ENCODE assay signal across 8 cellular contexts in genomic region chr3:105866656-105867653, GRCh38. TPM values are rescaled to one million over a fixed set of nuclear protein-coding genes. Genes with fewer than 3 reads are reported as not detected.
DNase-seq lines count a peak whose midpoint lies in the region; ATAC-seq, FAIRE-seq and TF ChIP-seq lines count a peak whose summit lies in the region.

No MANE protein-coding gene starts in this region.

- peak overlapping the region; percentile 62 for H3K27ac ChIP-seq in OCI-LY7 (ENCODE audit: low read depth, low read length, poor library complexity, severe bottlenecking)
- H3K27ac ChIP-seq in colonic mucosa = peak overlapping the region; percentile 98
- H3K27ac ChIP-seq in muscle layer of duodenum (ENCODE audit: low read length) = peak overlapping the region; percentile 92

- CTCF ChIA-PET in activated naive CD4-positive, alpha-beta T cell treated with anti-CD3 and anti-CD28 coated beads for 36 hours (lab: Charles Lee) = no interaction called here
- CTCF ChIA-PET in OCI-LY7 (lab: Charles Lee; ENCODE audit: unreplicated experiment) = interaction anchor here (1.2 kb wide), 1 partner anchor 30 kb away, joined by 4 read pairs; no protein-coding TSS in a partner anchor

- H3K4me3 ChIP-seq in OCI-LY7 (ENCODE audit: low read depth, low read length, poor library complexity, severe bottlenecking) (peak overlapping the region; percentile 98), colonic mucosa (peak overlapping the region; percentile 94), muscle layer of duodenum (ENCODE audit: low read depth in 1 of 2, low read length in 2 of 2) (peak overlapping the region; percentile 88 to 96)

- H3K9me3 Mint-ChIP-seq in activated naive CD4-positive, alpha-beta T cell treated with anti-CD3 and anti-CD28 coated beads for 36 hours = no peaks in the 10 kb centered on the region

- H3K27me3 ChIP-seq in colonic mucosa (no peaks in the 10 kb centered on the region), muscle layer of duodenum (ENCODE audit: low read depth, low read length) (no peaks in the 10 kb centered on the region)

- peaks cover 37% of the 10 kb centered on the region for H3K36me3 Mint-ChIP-seq in activated naive CD4-positive, alpha-beta T cell treated with anti-CD3 and anti-CD28 coated beads for 36 hours (ENCODE audit: low read depth)

- peak overlapping the region; percentile 93 for H3K27ac Mint-ChIP-seq in activated naive CD4-positive, alpha-beta T cell treated with anti-CD3 and anti-CD28 coated beads for 36 hours

- DNase-seq in activated naive CD4-positive, alpha-beta T cell treated with anti-CD3 and anti-CD28 coated beads for 36 hours = peak; percentile 34
- DNase-seq in activated naive CD4-positive, alpha-beta T cell treated with anti-CD3 and anti-CD28 coated beads, Interleukin-2, amount 50 U/mL, for 16 hours = no peak
- DNase-seq in OCI-LY7 (ENCODE audit: low spot score) = peak; percentile 35
- DNase-seq in colonic mucosa = peak; percentile 24
- no peak for DNase-seq in frontal cortex (ENCODE audit: low spot score in 2 of 2)
- DNase-seq in SW 1271 (lab: John Stamatoyannopoulos, UW) = no peak

- peaks cover 32% of the 10 kb centered on the region for H3K36me3 ChIP-seq in OCI-LY7 (ENCODE audit: insufficient read depth, low read length)
- H3K36me3 ChIP-seq in colonic mucosa = no peaks in the 10 kb centered on the region
- peaks cover 16 to 30% of the 10 kb centered on the region in 2 donors for H3K36me3 ChIP-seq in muscle layer of duodenum (ENCODE audit: control insufficient read depth in 1 of 2, insufficient read depth in 2 of 2, low read length in 2 of 2)

- TF ChIP-seq CTCF in OCI-LY7 (conservative IDR thresholded peaks at IDR 0.05; ENCODE audit: low read length) = no peak
- no peak for TF ChIP-seq CTCF in colonic mucosa (IDR thresholded peaks at IDR 0.05)

- intact Hi-C loops in activated naive CD4-positive, alpha-beta T cell treated with anti-CD3 and anti-CD28 coated beads for 36 hours (cut with micrococcal nuclease) = loop anchor here (1.0 to 2.0 kb wide), 8 partner anchors 37 to 558 kb away; no protein-coding TSS in a partner anchor
- intact Hi-C loops in OCI-LY7 (cut with micrococcal nuclease; ENCODE audit: unreplicated experiment) (loop anchor here (2.0 to 5.0 kb wide), 6 partner anchors 30 to 500 kb away; partner anchors contain the start of gene ALCAM), colonic mucosa (cut with DNase I) (loop anchor here (10.0 kb wide), 1 partner anchor 122 kb away; no protein-coding TSS in a partner anchor)

- H3K9ac ChIP-seq in colonic mucosa (ENCODE audit: low read depth in 2 of 2, low read length in 2 of 2) = peak overlapping the region; percentile 48 to 97

- peak overlapping the region; percentile 72; the same call in 1 of the 2 replicates for H2AFZ ChIP-seq in OCI-LY7 (ENCODE audit: low read length)

- POLR2A ChIA-PET in OCI-LY7 (lab: Charles Lee) = interaction anchor here (0.6 to 5.4 kb wide), 12 partner anchors 9 to 479 kb away, joined by 3 to 54 read pairs (median 4); no protein-coding TSS in a partner anchor

- H4K20me1 ChIP-seq in OCI-LY7 (ENCODE audit: insufficient read depth, low read length) = no peaks in the 10 kb centered on the region

- ATAC-seq in HG02588 (IDR thresholded peaks at IDR 0.05; ENCODE audit: unreplicated experiment) = peak; percentile 20

- BruUV-seq in OCI-LY7 (replicated peaks; lab: Mats Ljungman, UMichigan) = no TSS peak

- H3K4me3 Mint-ChIP-seq in activated naive CD4-positive, alpha-beta T cell treated with anti-CD3 and anti-CD28 coated beads for 36 hours = peak overlapping the region; percentile 94

- no peaks in the 10 kb centered on the region for H3K9me2 ChIP-seq in OCI-LY7 (ENCODE audit: insufficient read depth, low read length)

- H3K9me3 ChIP-seq in OCI-LY7 (ENCODE audit: low read length) = no peaks in the 10 kb centered on the region
- H3K9me3 ChIP-seq in colonic mucosa = no peaks in the 10 kb centered on the region
- no peaks in the 10 kb centered on the region for H3K9me3 ChIP-seq in muscle layer of duodenum (ENCODE audit: control insufficient read depth in 1 of 2, low read length in 2 of 2)

- peaks cover 23% of the 10 kb centered on the region; the same call in 1 of the 2 replicates for H3K79me2 ChIP-seq in OCI-LY7 (ENCODE audit: insufficient read depth, low read depth, low read length)

- no peaks in the 10 kb centered on the region for H3K27me3 Mint-ChIP-seq in activated naive CD4-positive, alpha-beta T cell treated with anti-CD3 and anti-CD28 coated beads for 36 hours (ENCODE audit: low read depth)

- peaks cover 31% of the 10 kb centered on the region for H3K4me1 Mint-ChIP-seq in activated naive CD4-positive, alpha-beta T cell treated with anti-CD3 and anti-CD28 coated beads for 36 hours (ENCODE audit: low read depth)

- no peak for FAIRE-seq in frontal cortex (lab: Jason Lieb, UNC)

- H3K4me2 ChIP-seq in OCI-LY7 (ENCODE audit: low read length) = peak overlapping the region; percentile 96

- peaks cover 61% of the 10 kb centered on the region for H3K4me1 ChIP-seq in OCI-LY7 (ENCODE audit: insufficient read depth, low read length, poor library complexity, severe bottlenecking)
- H3K4me1 ChIP-seq in colonic mucosa = no peaks in the 10 kb centered on the region
- H3K4me1 ChIP-seq in muscle layer of duodenum (ENCODE audit: control insufficient read depth in 1 of 2, insufficient read depth in 2 of 2, low read length in 2 of 2) = peaks cover 20 to 32% of the 10 kb centered on the region in 2 donors

RNA-seq across cellular contexts. Expression of gene CBLB, which starts 1.9 kb away (rescaled TPM):
- total RNA-seq in activated naive CD4-positive, alpha-beta T cell treated with anti-CD3 and anti-CD28 coated beads for 36 hours = 10 to 100 TPM; 72.8 to 78.9 TPM
- 24.5 and 57.7 TPM in 2 replicates for total RNA-seq in OCI-LY7 (2014; rRNA removed; shearing (Covaris generic))
- total RNA-seq in OCI-LY7 (2022) = 38.5 and 51.6 TPM in 2 replicates
- total RNA-seq in colonic mucosa = 10 to 100 TPM; 20.2 to 34.5 TPM
- 22.0 TPM for total RNA-seq in frontal cortex

Comparison
In these comparisons a context has a peak if more than half of its experiments do, and no peak if none do; other contexts are left out.
1. DNase-seq: peak in activated naive CD4-positive, alpha-beta T cell treated with anti-CD3 and anti-CD28 coated beads for 36 hours (single experiment), OCI-LY7 (single experiment) and colonic mucosa (single experiment); none in activated naive CD4-positive, alpha-beta T cell treated with anti-CD3 and anti-CD28 coated beads, Interleukin-2, amount 50 U/mL, for 16 hours (single experiment), frontal cortex (0 of 2) and SW 1271 (0 of 2).
2. Peak in every context shown above with its lines, with median percentiles within 50 percentile points of each other: H3K27ac ChIP-seq and H3K4me3 ChIP-seq.